In the genomic region with DNA sequence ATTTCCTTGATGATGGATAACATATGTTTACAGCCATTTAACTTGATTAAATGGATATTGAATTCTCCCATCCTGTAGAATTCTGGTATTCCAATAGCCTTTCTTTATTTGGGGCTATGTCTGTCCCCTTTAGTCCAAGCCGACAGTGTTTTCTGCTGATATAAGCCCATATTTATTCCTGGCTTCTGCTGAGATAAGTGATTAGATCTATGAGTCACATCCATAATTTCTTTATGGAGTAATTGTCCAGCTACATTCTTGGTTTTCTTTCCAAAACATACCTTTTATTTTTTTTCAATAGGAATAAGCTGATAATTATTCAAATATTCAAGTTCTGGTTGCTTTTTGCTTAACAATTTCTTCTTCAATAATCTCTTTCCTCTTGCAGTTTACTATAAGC, we compare ENCODE assay signal across 33 cellular contexts.
DNase-seq lines count a peak whose midpoint lies in the region; ATAC-seq, FAIRE-seq and TF ChIP-seq lines count a peak whose summit lies in the region.
"Had no signal": no experiment of that assay in that cellular context is flagged by ENCODE, and none has a peak within 500 bp of the region (broad histone marks: within the 10 kb centered on the region; RNA-seq: fewer than 3 reads in every experiment).

No MANE protein-coding gene starts in this region.

- TF ChIP-seq EP300 in SK-N-SH (IDR thresholded peaks at IDR 0.05; ENCODE audit: borderline replicate concordance in 1 of 2, low read depth in 1 of 2, low read length in 1 of 2) = no peak

- H3K9ac ChIP-seq in SK-N-SH = no peak overlapping the region
- H3K9ac ChIP-seq in endothelial cell of umbilical vein (replicated peaks; ENCODE audit: extremely low read depth, insufficient read depth, low read length) = no peak overlapping the region
- H3K9ac ChIP-seq: BLaER1; BLaER1 treated with 17β-estradiol and CSF1 and Interleukin-3, amounts not matched to agents 10 nM and 100 nM had no signal

- H3K27ac ChIP-seq in SK-N-SH (ENCODE audit: low read depth in 2 of 2, low read length in 1 of 2) (no peak overlapping the region), endothelial cell of umbilical vein (ENCODE audit: insufficient read depth, low read depth, low read length) (no peak overlapping the region)
- H3K27ac ChIP-seq: 22Rv1; A549; BLaER1; BLaER1 treated with 17β-estradiol and CSF1 and Interleukin-3, amounts not matched to agents 10 nM and 100 nM; C4-2B had no signal

- H3K9me3 ChIP-seq in SK-N-SH = no peaks in the 10 kb centered on the region
- no peaks in the 10 kb centered on the region for H3K9me3 ChIP-seq in endothelial cell of umbilical vein (replicated peaks; ENCODE audit: control insufficient read depth, insufficient read depth, low read length)
- H3K9me3 ChIP-seq: A549; BE2C; BLaER1; BLaER1 treated with 17β-estradiol and CSF1 and Interleukin-3, amounts not matched to agents 10 nM and 100 nM; Caco-2 had no signal

- BruUV-seq in endothelial cell of umbilical vein (replicated peaks; lab: Mats Ljungman, UMichigan) = no TSS peak

- POLR2A ChIA-PET in SK-N-SH (lab: Yijun Ruan, JAX) (no interaction called here), endothelial cell of umbilical vein (lab: Charles Lee) (no interaction called here)

- TF ChIP-seq RAD21 in SK-N-SH (IDR thresholded peaks at IDR 0.05; ENCODE audit: low read length) = no peak

- no peaks in the 10 kb centered on the region for H3K9me1 ChIP-seq in endothelial cell of umbilical vein (replicated peaks; ENCODE audit: control insufficient read depth, extremely low read depth, insufficient read depth, low read length)

- DNase-seq in SK-N-SH (no peak), amniotic epithelial cell (ENCODE audit: low read depth) (peak; percentile 3), endothelial cell of umbilical vein (ENCODE audit: low read depth, low spot score) (peak; percentile 68), posterior cingulate gyrus (no peak), AG08395 (ENCODE audit: low spot score) (no peak)
- DNase-seq: 8988T; ACHN; AML-193; BE2C; C1 segment of cervical spinal cord; Caco-2; Calu3; CD4-positive, alpha-beta memory T cell; CD4-positive, alpha-beta T cell; CD4-positive, CD25-positive, alpha-beta regulatory T cell; CD8-positive, alpha-beta memory T cell; CD8-positive, alpha-beta T cell; COR-L47; DMS 273 treated with DMSO at 0.1 percent for 48 hours; DMS153; DMS53; DMS79; DMS79 treated with DMSO at 0.1 percent for 48 hours; DND-41; EL had no signal

- H2AFZ ChIP-seq in SK-N-SH (ENCODE audit: low read depth) = no peak overlapping the region
- no peak overlapping the region for H2AFZ ChIP-seq in endothelial cell of umbilical vein (ENCODE audit: low read depth, low read length)

- no peaks in the 10 kb centered on the region; a peak in 1 of 4 replicates for H3K4me1 ChIP-seq in SK-N-SH (ENCODE audit: control insufficient read depth in 1 of 2, insufficient read depth in 2 of 2, low read depth in 1 of 2, low read length in 1 of 2)
- peaks cover 8% of the 10 kb centered on the region for H3K4me1 ChIP-seq in endothelial cell of umbilical vein (ENCODE audit: control insufficient read depth, extremely low read depth, insufficient read depth, low read length)
- H3K4me1 ChIP-seq: A549; BE2C; BLaER1; BLaER1 treated with 17β-estradiol and CSF1 and Interleukin-3, amounts not matched to agents 10 nM and 100 nM; Caco-2 had no signal

- peak; percentile 44 for FAIRE-seq in endothelial cell of umbilical vein (lab: Jason Lieb, UNC)
- FAIRE-seq: A204.1, A549, D721Med had no signal

- WGBS in SK-N-SH (ENCODE audit: low lambda C conversion rate) = 0% methylated on average over 1 of the region's 1 CpG

- H3K4me2 ChIP-seq in SK-N-SH (no peak overlapping the region), endothelial cell of umbilical vein (ENCODE audit: insufficient read depth, low read length) (no peak overlapping the region)
- H3K4me2 ChIP-seq: A549; BLaER1; BLaER1 treated with 17β-estradiol and CSF1 and Interleukin-3, amounts not matched to agents 10 nM and 100 nM had no signal

- no peak overlapping the region for H3K4me3 ChIP-seq in SK-N-SH (ENCODE audit: low read depth in 2 of 2, low read length in 1 of 2)
- H3K4me3 ChIP-seq in endothelial cell of umbilical vein (replicated peaks in 1 of 3; ENCODE audit: insufficient read depth in 1 of 3, low read depth in 1 of 3, low read length in 3 of 3) = no peak overlapping the region
- H3K4me3 ChIP-seq: A549; BLaER1; BLaER1 treated with 17β-estradiol and CSF1 and Interleukin-3, amounts not matched to agents 10 nM and 100 nM had no signal

- no peaks in the 10 kb centered on the region for H3K36me3 ChIP-seq in SK-N-SH (replicated peaks in 1 of 2; ENCODE audit: control insufficient read depth in 1 of 2, insufficient read depth in 2 of 2, low read length in 1 of 2)
- no peaks in the 10 kb centered on the region for H3K36me3 ChIP-seq in endothelial cell of umbilical vein (ENCODE audit: control insufficient read depth in 2 of 2, extremely low read depth in 1 of 2, insufficient read depth in 2 of 2, low read length in 2 of 2)
- H3K36me3 ChIP-seq: BE2C had no signal

- no peaks in the 10 kb centered on the region for H3F3A ChIP-seq in SK-N-SH (replicated peaks; ENCODE audit: insufficient read depth)

- intact Hi-C loops in endothelial cell of umbilical vein (cut with micrococcal nuclease) (loop anchor here (5.0 kb wide), 1 partner anchor 61 kb away; no protein-coding TSS in a partner anchor), posterior cingulate gyrus (cut with DNase I) (no loop called here)

- no peaks in the 10 kb centered on the region for H3K9me2 ChIP-seq in SK-N-SH

- ATAC-seq in SK-N-SH treated with all-trans-retinoic acid at 6 μM for 48 hours = no peak
- ATAC-seq: A549; CD8-positive, alpha-beta T cell had no signal

- CTCF ChIA-PET in SK-N-SH (lab: Yijun Ruan, JAX) (no interaction called here), endothelial cell of umbilical vein (lab: Charles Lee) (interaction anchor here (1.0 kb wide), 1 partner anchor 11 kb away, joined by 3 read pairs; no protein-coding TSS in a partner anchor)

- H3K27me3 ChIP-seq in SK-N-SH (ENCODE audit: insufficient read depth) (no peaks in the 10 kb centered on the region), endothelial cell of umbilical vein (ENCODE audit: control insufficient read depth in 2 of 2, insufficient read depth in 2 of 2, low read length in 2 of 2) (no peaks in the 10 kb centered on the region)
- H3K27me3 ChIP-seq: BE2C; BLaER1; BLaER1 treated with 17β-estradiol and CSF1 and Interleukin-3, amounts not matched to agents 10 nM and 100 nM had no signal

- TF ChIP-seq CTCF in SK-N-SH (IDR thresholded peaks at IDR 0.05) (no peak), endothelial cell of umbilical vein (IDR thresholded peaks at IDR 0.05; ENCODE audit: extremely low read depth in 1 of 2, insufficient read depth in 1 of 2, low read depth in 1 of 2, low read length in 2 of 2) (no peak)

- dilution Hi-C loops in endothelial cell of umbilical vein (cut with MboI; ENCODE audit: extremely low pct_ligation_motif_present, low sequenced_read_pairs) = no loop called here

- no peak for TF ChIP-seq POLR2A in endothelial cell of umbilical vein (IDR thresholded peaks at IDR 0.05; ENCODE audit: low read depth, low read length)

- H4K20me1 ChIP-seq in SK-N-SH (ENCODE audit: insufficient read depth) (no peaks in the 10 kb centered on the region), endothelial cell of umbilical vein (replicated peaks; ENCODE audit: control insufficient read depth, extremely low read depth, insufficient read depth, low read length) (no peaks in the 10 kb centered on the region)

- H3K79me2 ChIP-seq in SK-N-SH (ENCODE audit: insufficient read depth) (no peaks in the 10 kb centered on the region), endothelial cell of umbilical vein (ENCODE audit: control insufficient read depth, insufficient read depth, low read length) (no peaks in the 10 kb centered on the region)

TF ChIP-seq in SK-N-SH treated with all-trans-retinoic acid at 6 μM for 48 hours, 23 proteins besides CTCF, POLR2A, EP300 and RAD21 (continues in another document):
- TF ChIP-seq ZNF70 (CRISPR knock-in tag; IDR thresholded peaks at IDR 0.05) (no peak), RARB (CRISPR knock-in tag; IDR thresholded peaks at IDR 0.05) (no peak), CSDC2 (CRISPR knock-in tag; IDR thresholded peaks at IDR 0.05) (no peak)

TF ChIP-seq in SK-N-SH, 30 proteins besides CTCF, POLR2A, EP300 and RAD21 (continues in another document):
- no peak for TF ChIP-seq EZH2phosphoT487 (IDR thresholded peaks at IDR 0.05; ENCODE audit: borderline replicate concordance, low read depth)
- no peak for TF ChIP-seq TEAD4 (IDR thresholded peaks at IDR 0.05; ENCODE audit: borderline replicate concordance, insufficient read depth)
- no peak for TF ChIP-seq FOSL2 (IDR thresholded peaks at IDR 0.05; ENCODE audit: borderline replicate concordance, low read depth)
- TF ChIP-seq RFX5 (IDR thresholded peaks at IDR 0.05; ENCODE audit: low read length) = no peak
- no peak for TF ChIP-seq RCOR1 (IDR thresholded peaks at IDR 0.05; ENCODE audit: low read length)
- no peak for TF ChIP-seq CHD2 (IDR thresholded peaks at IDR 0.05; ENCODE audit: low read length, partially characterized antibody)
- TF ChIP-seq FOXJ3 (CRISPR knock-in tag; IDR thresholded peaks at IDR 0.05) = no peak
- TF ChIP-seq MXI1 (IDR thresholded peaks at IDR 0.05; ENCODE audit: low read depth, low read length) = no peak

TF ChIP-seq in endothelial cell of umbilical vein, 7 proteins besides CTCF, POLR2A, EP300 and RAD21:
- TF ChIP-seq JUN (IDR thresholded peaks at IDR 0.05; ENCODE audit: borderline replicate concordance, insufficient read depth, insufficient read length, low read depth) (peak; percentile 9), MYC (IDR thresholded peaks at IDR 0.05; ENCODE audit: low read depth, low read length) (no peak), EZH2 (IDR thresholded peaks at IDR 0.05; ENCODE audit: borderline replicate concordance, low read depth, low read length, severe bottlenecking) (no peak), GATA2 (IDR thresholded peaks at IDR 0.05; ENCODE audit: insufficient read depth, insufficient read length, low read depth, low read length) (peak; percentile 74), FOS (IDR thresholded peaks at IDR 0.05; ENCODE audit: borderline replicate concordance, insufficient read depth, low read length) (peak; percentile 51), POLR2AphosphoS5 (IDR thresholded peaks at IDR 0.05; ENCODE audit: insufficient read depth, low read depth, low read length) (no peak)
- TF ChIP-seq, protein P1, sequence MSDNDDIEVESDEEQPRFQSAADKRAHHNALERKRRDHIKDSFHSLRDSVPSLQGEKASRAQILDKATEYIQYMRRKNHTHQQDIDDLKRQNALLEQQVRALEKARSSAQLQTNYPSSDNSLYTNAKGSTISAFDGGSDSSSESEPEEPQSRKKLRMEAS (IDR thresholded peaks at IDR 0.05; ENCODE audit: insufficient read depth, insufficient read length) = no peak

Comparison
In these comparisons a context has a peak if more than half of its experiments do, and no peak if none do; other contexts are left out.
1. DNase-seq: peak in amniotic epithelial cell (single experiment) and endothelial cell of umbilical vein (single experiment); none in SK-N-SH (single experiment), posterior cingulate gyrus (0 of 10) and AG08395 (single experiment).